8 cellular contexts compared by ENCODE assay signal in genomic region chr5:65037845-65038815, GRCh38.
DNase-seq lines count a peak whose midpoint lies in the region; ATAC-seq, FAIRE-seq and TF ChIP-seq lines count a peak whose summit lies in the region.

No MANE protein-coding gene starts in this region.

- 62 to 64% (median 64%) methylated on average over 9 of the region's 9 CpGs for WGBS in psoas muscle, 3 donors

- ATAC-seq in psoas muscle (no peak), GM18498 (IDR thresholded peaks at IDR 0.05; ENCODE audit: unreplicated experiment) (no peak)

- H3K9me3 ChIP-seq in psoas muscle: no peaks in the 10 kb centered on the region

- peak overlapping the region; percentile 30 for H3K27ac ChIP-seq in psoas muscle

- peak; percentile 8 for TF ChIP-seq CTCF in psoas muscle (IDR thresholded peaks at IDR 0.05)

- H3K27me3 ChIP-seq in psoas muscle (ENCODE audit: insufficient read depth in 3 of 3, low read length in 2 of 3): no peaks in the 10 kb centered on the region

- H3K36me3 ChIP-seq in psoas muscle (ENCODE audit: insufficient read depth in 1 of 2, low read depth in 1 of 2): no peaks in the 10 kb centered on the region

- H3K4me3 ChIP-seq in psoas muscle: no peak overlapping the region

- intact Hi-C loops in psoas muscle (cut with DNase I): loop anchor here in 1 of 2 donors (5.0 to 10.0 kb wide), 2 partner anchors 64 to 223 kb away; no protein-coding TSS in a partner anchor

- peaks cover 17% of the 10 kb centered on the region for H3K4me1 ChIP-seq in psoas muscle

- no peak for FAIRE-seq in GM12892 (lab: Jason Lieb, UNC)

- DNase-seq in NCI-H2081 (lab: John Stamatoyannopoulos, UW) (peak; percentile 14 to 17), NCI-H2081 treated with DMSO at 0.1 percent for 48 hours (lab: John Stamatoyannopoulos, UW) (no peak), NCI-H1105 treated with DMSO at 0.1 percent for 48 hours (lab: John Stamatoyannopoulos, UW) (peak; percentile 2), dermis microvascular lymphatic vessel endothelial cell (ENCODE audit: low read depth in 2 of 2) (peak; percentile 83 to 95), psoas muscle (no peak), medulla oblongata (ENCODE audit: extremely low spot score) (no peak), GM12892 (ENCODE audit: insufficient read length) (no peak)

- no peak for TF ChIP-seq POLR2A in GM12892 (IDR thresholded peaks at IDR 0.05; ENCODE audit: low read depth, low read length)

Comparison
In these comparisons a context has a peak if more than half of its experiments do, and no peak if none do; other contexts are left out.
1. DNase-seq: peak in NCI-H2081 (2 of 2), NCI-H1105 treated with DMSO at 0.1 percent for 48 hours (single experiment) and dermis microvascular lymphatic vessel endothelial cell (2 of 2); none in NCI-H2081 treated with DMSO at 0.1 percent for 48 hours (single experiment), psoas muscle (0 of 2), medulla oblongata (single experiment) and GM12892 (single experiment).